18 cellular contexts compared by ENCODE assay signal in the genomic region with DNA sequence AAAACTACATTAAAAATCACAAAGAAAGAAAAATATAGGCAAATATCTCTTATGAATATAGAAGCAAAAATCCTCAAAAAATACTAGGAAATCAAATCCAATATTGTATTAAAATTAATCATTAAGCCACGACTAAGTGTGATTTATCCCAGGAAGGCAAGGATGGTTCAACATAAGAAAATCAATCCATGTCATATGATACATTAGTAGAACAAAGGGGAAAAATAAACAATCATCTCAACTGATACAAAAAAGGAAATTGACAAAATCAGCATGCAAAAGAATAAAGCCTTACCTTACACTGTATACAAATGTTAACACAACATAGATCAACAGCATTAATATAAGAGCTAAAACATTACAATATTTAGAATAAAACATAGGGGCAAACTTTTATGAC.
"Had no signal": no experiment of that assay in that cellular context is flagged by ENCODE, and none has a peak within 500 bp of the region (broad histone marks: within the 10 kb centered on the region; RNA-seq: fewer than 3 reads in every experiment).

No MANE protein-coding gene starts in this region.

- H3K27ac ChIP-seq: coronary artery, dorsolateral prefrontal cortex, esophagus muscularis mucosa, foreskin keratinocyte, gastroesophageal sphincter, heart left ventricle, left lung, lower lobe of right lung had no signal

- H3K4me1 ChIP-seq: esophagus muscularis mucosa, foreskin keratinocyte, gastroesophageal sphincter, heart left ventricle, left lung, lower lobe of right lung had no signal

- H3K27me3 ChIP-seq: dorsolateral prefrontal cortex, esophagus muscularis mucosa, foreskin keratinocyte, gastroesophageal sphincter, heart left ventricle, left lung had no signal

- ATAC-seq: foreskin keratinocyte; gastroesophageal sphincter; heart left ventricle; left cardiac atrium; left lung; left ventricle myocardium superior; lower lobe of right lung; mucosa of descending colon; naive thymus-derived CD8-positive, alpha-beta T cell had no signal

- DNase-seq: dermis blood vessel endothelial cell; dorsolateral prefrontal cortex; effector CD4-positive, alpha-beta T cell; effector memory CD4-positive, alpha-beta T cell; foreskin keratinocyte; heart left ventricle; hippocampal formation; left cardiac atrium; left lung; left ventricle myocardium superior; lower lobe of right lung; mesenchymal stem cell; mucosa of descending colon; naive B cell; naive thymus-derived CD8-positive, alpha-beta T cell had no signal

- H3K36me3 ChIP-seq: esophagus muscularis mucosa, gastroesophageal sphincter, heart left ventricle, left lung, lower lobe of right lung had no signal

- H3K4me3 ChIP-seq: coronary artery, dorsolateral prefrontal cortex, esophagus muscularis mucosa, gastroesophageal sphincter, heart left ventricle, left lung, lower lobe of right lung, mucosa of descending colon had no signal
